ENCODE assay signal across 7 cellular contexts in genomic region chr16:85750827-85751641, GRCh38. TPM values are rescaled to one million over a fixed set of nuclear protein-coding genes. Genes with fewer than 3 reads are reported as not detected.
DNase-seq lines count a peak whose midpoint lies in the region; ATAC-seq and TF ChIP-seq lines count a peak whose summit lies in the region.

C16orf74 (minus strand) TSS chr16:85751096; CDS start chr16:85735217, 15,879 bp downstream.

- no peaks in the 10 kb centered on the region for H3K36me3 ChIP-seq in GM23338 (ENCODE audit: insufficient read depth)
- no peaks in the 10 kb centered on the region for H3K36me3 ChIP-seq in thyroid gland

- peaks cover 46% of the 10 kb centered on the region for H3K4me1 Mint-ChIP-seq in GM23338

- H3K4me1 ChIP-seq in GM23338 (ENCODE audit: insufficient read depth) (peaks cover 46% of the 10 kb centered on the region), thyroid gland (peaks cover 20 to 29% of the 10 kb centered on the region in 2 donors)

- H3K4me3 ChIP-seq in GM23338 (peak within 1 kb of the TSS; percentile 87), coronary artery (peak within 1 kb of the TSS; percentile 83), lower leg skin (ENCODE audit: low read depth, poor library complexity, severe bottlenecking) (peak within 1 kb of the TSS; percentile 29), thyroid gland (replicated peaks in 1 of 3) (peak within 1 kb of the TSS; percentile 53 to 62 (median 57))

- peaks cover 37% of the 10 kb centered on the region for H3K27me3 Mint-ChIP-seq in GM23338 (ENCODE audit: insufficient read depth, low read depth, poor library complexity)

- intact Hi-C loops in lower leg skin (cut with DNase I; ENCODE audit: low total_unique reads), result no loop called here
- intact Hi-C loops in thyroid gland (cut with DNase I), result no loop called here

- H3K4me2 ChIP-seq in GM23338, result peak within 1 kb of the TSS; percentile 95

- H3K9me3 Mint-ChIP-seq in GM23338, result no peaks in the 10 kb centered on the region

- no peaks in the 10 kb centered on the region for H3K9me3 ChIP-seq in thyroid gland

- no peak within 1 kb of the TSS for H3K27ac Mint-ChIP-seq in GM23338

- no peaks in the 10 kb centered on the region; the same call in 1 of the 2 replicates for H4K20me1 ChIP-seq in GM23338 (replicated peaks; ENCODE audit: insufficient read depth)

- peak within 1 kb of the TSS; percentile 93 for H2AFZ ChIP-seq in GM23338

- H3K4me3 Mint-ChIP-seq in GM23338, result peak within 1 kb of the TSS; percentile 85

- H3K27ac ChIP-seq in GM23338 (ENCODE audit: low read depth), result no peak within 1 kb of the TSS
- no peak within 1 kb of the TSS for H3K27ac ChIP-seq in coronary artery
- H3K27ac ChIP-seq in thyroid gland, result no peak within 1 kb of the TSS

- no peaks in the 10 kb centered on the region for H3K36me3 Mint-ChIP-seq in GM23338 (ENCODE audit: low read depth)

- H3K27me3 ChIP-seq in GM23338 (ENCODE audit: insufficient read depth) (peaks cover 27% of the 10 kb centered on the region), thyroid gland (no peaks in the 10 kb centered on the region)

- peaks cover 3% of the 10 kb centered on the region; the same call in 1 of the 2 replicates for H3F3A ChIP-seq in GM23338 (replicated peaks; ENCODE audit: low read depth)

- TF ChIP-seq CTCF in GM23338 (conservative IDR thresholded peaks at IDR 0.05; ENCODE audit: low read depth in 2 of 2) (no peak), coronary artery (IDR thresholded peaks at IDR 0.05) (no peak), lower leg skin (IDR thresholded peaks at IDR 0.05) (no peak), thyroid gland (IDR thresholded peaks at IDR 0.05) (peak in 1 of 6 experiments; percentile 12)

- DNase-seq in GM03348 (ENCODE audit: low spot score), result peak; percentile 96
- peak; percentile 69 for DNase-seq in GM23338 (ENCODE audit: low spot score)
- DNase-seq in NOMO-1 treated with dmso at 0.1 percent for 144 hours (lab: John Stamatoyannopoulos, UW; ENCODE audit: unreplicated experiment), result peak; percentile 49
- no peak for DNase-seq in coronary artery (ENCODE audit: low spot score)
- DNase-seq in lower leg skin (ENCODE audit: low spot score in 2 of 2), result no peak
- peak; percentile 56 for DNase-seq in thyroid gland

- H3K9me2 ChIP-seq in GM23338 (ENCODE audit: insufficient read depth), result no peaks in the 10 kb centered on the region

- whole genome bisulfite sequencing in lower leg skin, 2 donors, result 4 to 7% methylated on average over 39 to 47 of the region's 96 CpGs
- WGBS in thyroid gland, 2 donors, result 22 to 45% methylated on average over 11 to 18 of the region's 96 CpGs

- ATAC-seq in GM23338 (peak; percentile 45), GM21447 (IDR thresholded peaks at IDR 0.05; ENCODE audit: unreplicated experiment) (no peak)

- TF ChIP-seq POLR2A in lower leg skin (IDR thresholded peaks at IDR 0.05) (no peak), thyroid gland (IDR thresholded peaks at IDR 0.05) (peak in 1 of 2 donors; percentile 11)

- H3K79me2 ChIP-seq in GM23338 (replicated peaks; ENCODE audit: insufficient read depth), result 0 out of 2 replicates have a peak, but pooled peaks cover 3% of the 10 kb centered on the region

TF ChIP-seq in GM23338, 12 proteins besides CTCF, POLR2A, EP300 and RAD21 (continues in another document):
- TF ChIP-seq REST (IDR thresholded peaks at IDR 0.05; ENCODE audit: unreplicated experiment), result no peak
- no peak for TF ChIP-seq NANOG (IDR thresholded peaks at IDR 0.05; ENCODE audit: borderline replicate concordance)
- no peak for TF ChIP-seq ZNF331 (CRISPR knock-in tag; IDR thresholded peaks at IDR 0.05; ENCODE audit: low read depth)
- TF ChIP-seq ZNF114 (CRISPR knock-in tag; IDR thresholded peaks at IDR 0.05), result no peak
- no peak for TF ChIP-seq EZH2phosphoT487 (IDR thresholded peaks at IDR 0.05; ENCODE audit: unreplicated experiment)
- no peak for TF ChIP-seq ETS1 (IDR thresholded peaks at IDR 0.05)
- TF ChIP-seq EZH2 (IDR thresholded peaks at IDR 0.05; ENCODE audit: low read depth, unreplicated experiment), result no peak
- no peak for TF ChIP-seq CREB1 (CRISPR knock-in tag; IDR thresholded peaks at IDR 0.05; ENCODE audit: low read depth)

RNA-seq across cellular contexts. Expression of gene C16orf74, which starts in this region (rescaled TPM):
- total RNA-seq in GM23338 (2014; rRNA removed; shearing (Covaris generic)), result 11.3 and 12.1 TPM in 2 replicates
- polyA plus RNA-seq in GM23338 (2016; fragmentation: Nextera tagmentation; extraction: Ambion mirVana), result 19.0 and 19.1 TPM in 2 replicates
- 10 to 100 TPM in 1 of 4 donors, 1 to 10 TPM in 3; 5.4 to 13.0 (median 7.9) TPM for total RNA-seq in lower leg skin
- 1 to 10 TPM in 3 of 4 donors, not detected in 1; 5.1 to 8.4 (median 6.3) TPM for total RNA-seq in thyroid gland

Comparison
In these comparisons a context has a peak if more than half of its experiments do, and no peak if none do; other contexts are left out.
1. DNase-seq: peak in GM03348 (single experiment), GM23338 (single experiment), NOMO-1 treated with dmso at 0.1 percent for 144 hours (single experiment) and thyroid gland (2 of 2); none in coronary artery (single experiment) and lower leg skin (0 of 2).
2. H3K4me3 ChIP-seq: peak in every context shown above with its lines; median percentile 87 in GM23338; 83 in coronary artery; 57 in thyroid gland; 29 in lower leg skin.